In the genomic region with DNA sequence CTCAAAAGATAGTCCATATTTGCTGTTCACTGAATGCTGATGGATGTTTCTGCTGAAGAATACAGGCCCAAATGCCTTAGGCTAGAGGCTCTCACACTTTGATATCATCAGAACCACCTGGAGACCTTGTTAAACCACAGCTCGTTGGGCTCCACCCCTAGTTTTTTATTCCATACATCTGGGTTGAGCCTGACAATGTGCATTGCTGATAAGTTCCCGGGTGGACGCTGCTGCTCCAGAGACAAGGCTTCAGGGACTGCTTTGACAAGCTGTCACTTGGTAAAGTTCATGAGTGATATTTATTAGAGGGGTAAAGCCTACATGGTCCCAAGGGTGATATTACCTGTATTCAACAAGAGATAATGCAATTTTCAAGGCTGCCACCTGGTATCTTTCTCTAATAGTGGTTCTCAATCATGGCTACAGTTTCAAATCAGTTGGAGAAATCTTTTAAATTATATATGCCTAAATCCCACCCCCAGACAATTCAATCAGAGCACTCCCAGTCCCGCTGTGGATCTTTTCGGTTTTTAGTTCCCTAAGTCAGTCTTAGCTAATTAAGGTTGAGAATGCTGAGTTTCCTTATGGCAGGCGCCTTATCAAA, we compare ENCODE assay signal across 32 cellular contexts.
"Had no signal": no experiment of that assay in that cellular context is flagged by ENCODE, and none has a peak within 500 bp of the region (broad histone marks: within the 10 kb centered on the region; RNA-seq: fewer than 3 reads in every experiment).

No MANE protein-coding gene starts in this region.

- H3K27me3 Mint-ChIP-seq: activated CD4-positive, alpha-beta memory T cell treated with anti-CD3 and anti-CD28 coated beads, Interleukin-2, amount 10 ng/mL, durations not matched to agents 7 days and 5 days; activated CD4-positive, alpha-beta T cell treated with anti-CD3 and anti-CD28 coated beads, Interleukin-2, amount 10 ng/mL, durations not matched to agents 7 days and 5 days; central memory CD8-positive, alpha-beta T cell; dendritic cell treated with granulocyte-macrophage colony-stimulating factor and Interleukin-4, amounts not matched to agents 40 ng/mL and 50 ng/mL, for 4 days; naive thymus-derived CD8-positive, alpha-beta T cell; stimulated activated memory B cell treated with anti-CD40 and anti-IgM and Interleukin-4, amounts not matched to agents 10 μg/mL and 1 μg/mL and 100 μg/mL, for 72 hours; stimulated activated naive CD8-positive, alpha-beta T cell treated with anti-CD3 and anti-CD28 coated beads, Interleukin-15, amount 100 ng/mL, for 72 hours; type B pancreatic cell had no signal

- DNase-seq: activated CD4-positive, alpha-beta memory T cell treated with anti-CD3 and anti-CD28 coated beads, Interleukin-2, amount 10 ng/mL, durations not matched to agents 7 days and 5 days; activated CD4-positive, alpha-beta T cell treated with anti-CD3 and anti-CD28 coated beads, Interleukin-2, amount 10 ng/mL, durations not matched to agents 7 days and 5 days; activated gamma-delta T cell; activated naive CD4-positive, alpha-beta T cell treated with anti-CD3 and anti-CD28 coated beads, Interleukin-2, amount 50 U/mL, for 16 hours; activated T-cell treated with anti-CD3 and anti-CD28 coated beads, Interleukin-2, amount 50 U/mL, for 72 hours; anterior cingulate cortex; effector CD4-positive, alpha-beta T cell; left lung; lower lobe of right lung; mesenchymal stem cell; naive thymus-derived CD8-positive, alpha-beta T cell; occipital lobe; psoas muscle; sigmoid colon; small intestine; stimulated activated CD4-positive, alpha-beta T cell treated with anti-CD3 and anti-CD28 coated beads, Interleukin-4, amount 100 ng/mL, for 24 hours; stimulated activated naive CD8-positive, alpha-beta T cell treated with anti-CD3 and anti-CD28 coated beads, Interleukin-15, amount 100 ng/mL, for 72 hours; substantia nigra; T-helper 2 cell; uterus; WERI-Rb-1 had no signal

- H3K9me3 Mint-ChIP-seq: activated CD4-positive, alpha-beta memory T cell treated with anti-CD3 and anti-CD28 coated beads, Interleukin-2, amount 10 ng/mL, durations not matched to agents 7 days and 5 days; activated CD4-positive, alpha-beta T cell treated with anti-CD3 and anti-CD28 coated beads, Interleukin-2, amount 10 ng/mL, durations not matched to agents 7 days and 5 days; central memory CD8-positive, alpha-beta T cell; dendritic cell treated with granulocyte-macrophage colony-stimulating factor and Interleukin-4, amounts not matched to agents 40 ng/mL and 50 ng/mL, for 4 days; naive thymus-derived CD8-positive, alpha-beta T cell; neural progenitor cell; stimulated activated memory B cell treated with anti-CD40 and anti-IgM and Interleukin-4, amounts not matched to agents 10 μg/mL and 1 μg/mL and 100 μg/mL, for 72 hours; stimulated activated naive CD8-positive, alpha-beta T cell treated with anti-CD3 and anti-CD28 coated beads, Interleukin-15, amount 100 ng/mL, for 72 hours; type B pancreatic cell had no signal

- H3K9ac ChIP-seq: neural progenitor cell, parathyroid adenoma had no signal

- H3K4me1 ChIP-seq: left lung, lower lobe of right lung, neural progenitor cell, parathyroid adenoma, psoas muscle, sigmoid colon, uterus had no signal

- FAIRE-seq: bronchial epithelial cell, endometrium, frontal cortex, islet of Langerhans, small intestine had no signal

- H3K27ac Mint-ChIP-seq: activated CD4-positive, alpha-beta memory T cell treated with anti-CD3 and anti-CD28 coated beads, Interleukin-2, amount 10 ng/mL, durations not matched to agents 7 days and 5 days; activated CD4-positive, alpha-beta T cell treated with anti-CD3 and anti-CD28 coated beads, Interleukin-2, amount 10 ng/mL, durations not matched to agents 7 days and 5 days; activated T-cell treated with anti-CD3 and anti-CD28 coated beads, Interleukin-2, amount 50 U/mL, for 72 hours; naive thymus-derived CD8-positive, alpha-beta T cell; stimulated activated memory B cell treated with anti-CD40 and anti-IgM and Interleukin-4, amounts not matched to agents 10 μg/mL and 1 μg/mL and 100 μg/mL, for 72 hours; type B pancreatic cell had no signal

- H3K4me1 Mint-ChIP-seq: neural progenitor cell had no signal

- H2AFZ ChIP-seq: neural progenitor cell, parathyroid adenoma had no signal

- H3K27ac ChIP-seq: epithelial cell of prostate, left lung, lower lobe of right lung, neural progenitor cell, parathyroid adenoma, psoas muscle, sigmoid colon, uterus, WERI-Rb-1 had no signal

- H3K4me2 ChIP-seq: neural progenitor cell had no signal

- H3K27me3 ChIP-seq: left lung, neural progenitor cell, sigmoid colon, uterus had no signal

- H3K9me3 ChIP-seq: left lung, lower lobe of right lung, psoas muscle, sigmoid colon, uterus had no signal

- H3K79me2 ChIP-seq: parathyroid adenoma had no signal

- H3K36me3 ChIP-seq: neural progenitor cell, sigmoid colon, uterus had no signal

- H3K4me3 ChIP-seq: left lung, lower lobe of right lung, neural progenitor cell, psoas muscle, sigmoid colon, uterus had no signal

- H3K4me3 Mint-ChIP-seq: activated CD4-positive, alpha-beta memory T cell treated with anti-CD3 and anti-CD28 coated beads, Interleukin-2, amount 10 ng/mL, durations not matched to agents 7 days and 5 days; activated CD4-positive, alpha-beta T cell treated with anti-CD3 and anti-CD28 coated beads, Interleukin-2, amount 10 ng/mL, durations not matched to agents 7 days and 5 days; central memory CD8-positive, alpha-beta T cell; dendritic cell treated with granulocyte-macrophage colony-stimulating factor and Interleukin-4, amounts not matched to agents 40 ng/mL and 50 ng/mL, for 4 days; naive thymus-derived CD8-positive, alpha-beta T cell; neural progenitor cell; stimulated activated memory B cell treated with anti-CD40 and anti-IgM and Interleukin-4, amounts not matched to agents 10 μg/mL and 1 μg/mL and 100 μg/mL, for 72 hours; type B pancreatic cell had no signal

- ATAC-seq: left lung; lower lobe of right lung; naive thymus-derived CD8-positive, alpha-beta T cell; psoas muscle; stimulated activated memory B cell treated with anti-CD40 and anti-IgM and Interleukin-4, amounts not matched to agents 10 μg/mL and 1 μg/mL and 100 μg/mL, for 72 hours; stimulated activated naive CD8-positive, alpha-beta T cell treated with anti-CD3 and anti-CD28 coated beads, Interleukin-15, amount 100 ng/mL, for 72 hours had no signal
